9 cellular contexts compared by ENCODE assay signal in the genomic region with DNA sequence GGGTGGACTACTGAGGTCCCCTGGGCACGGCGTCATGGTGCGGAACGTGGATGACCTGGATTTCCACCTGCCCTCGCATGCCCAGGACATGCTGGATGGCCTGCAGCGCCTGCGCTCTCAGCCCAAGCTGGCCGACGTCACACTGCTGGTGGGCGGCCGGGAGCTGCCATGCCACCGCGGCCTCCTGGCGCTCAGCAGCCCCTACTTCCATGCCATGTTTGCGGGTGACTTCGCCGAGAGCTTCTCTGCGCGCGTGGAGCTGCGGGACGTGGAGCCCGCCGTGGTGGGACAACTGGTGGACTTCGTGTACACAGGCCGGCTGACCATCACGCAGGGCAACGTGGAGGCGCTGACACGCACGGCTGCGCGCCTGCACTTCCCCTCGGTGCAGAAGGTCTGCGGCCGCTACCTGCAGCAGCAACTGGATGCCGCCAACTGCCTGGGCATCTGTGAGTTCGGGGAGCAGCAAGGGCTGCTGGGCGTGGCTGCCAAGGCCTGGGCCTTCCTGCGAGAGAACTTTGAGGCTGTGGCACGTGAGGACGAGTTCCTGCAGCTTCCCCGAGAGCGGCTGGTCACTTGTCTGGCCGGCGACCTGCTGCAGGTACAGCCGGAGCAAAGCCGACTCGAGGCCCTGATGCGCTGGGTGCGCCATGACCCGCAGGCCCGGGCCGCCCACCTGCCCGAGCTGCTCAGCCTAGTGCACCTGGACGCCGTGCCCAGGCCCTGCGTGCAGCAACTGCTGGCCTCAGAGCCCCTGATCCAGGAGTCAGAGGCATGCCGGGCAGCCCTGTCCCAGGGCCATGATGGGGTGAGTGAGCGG. TPM values are rescaled to one million over a fixed set of nuclear protein-coding genes. Genes with fewer than 3 reads are reported as not detected.
DNase-seq lines count a peak whose midpoint lies in the region; ATAC-seq and TF ChIP-seq lines count a peak whose summit lies in the region.
"Had no signal": no experiment of that assay in that cellular context is flagged by ENCODE, and none has a peak within 500 bp of the region (broad histone marks: within the 10 kb centered on the region; RNA-seq: fewer than 3 reads in every experiment).

No MANE protein-coding gene starts in this region.

- peaks cover 57 to 61% of the 10 kb centered on the region in 2 donors for H3K4me1 ChIP-seq in gastrocnemius medialis

- H3K4me3 ChIP-seq in coronary artery (peak overlapping the region; percentile 50), gastrocnemius medialis (peak overlapping the region in 2 of 4 donors; percentile 86 to 89)

- no peak for TF ChIP-seq EP300 in Ishikawa (IDR thresholded peaks at IDR 0.05; ENCODE audit: borderline replicate concordance)

- TF ChIP-seq POLR2A in gastrocnemius medialis (IDR thresholded peaks at IDR 0.05), result no peak

- in situ Hi-C loops in gastrocnemius medialis (cut with MboI; ENCODE audit: low sequenced_read_pairs in 4 of 4), result no loop called here

- H3K27me3 ChIP-seq in gastrocnemius medialis, result no peaks in the 10 kb centered on the region
- H3K27me3 ChIP-seq: BE2C had no signal

- H3K27ac ChIP-seq in C4-2B (peak overlapping the region; percentile 46), coronary artery (no peak overlapping the region), gastrocnemius medialis (peak overlapping the region; percentile 91 to 100 (median 98))

- intact Hi-C loops in gastrocnemius medialis (cut with DNase I; ENCODE audit: low total_unique reads), result no loop called here

- H3K36me3 ChIP-seq in gastrocnemius medialis, result peaks cover 0 to 21% of the 10 kb centered on the region in 2 donors
- H3K36me3 ChIP-seq: BE2C had no signal

- ATAC-seq in gastrocnemius medialis, result no peak

- H3K9me3 ChIP-seq in gastrocnemius medialis, result no peaks in the 10 kb centered on the region
- H3K9me3 ChIP-seq: BE2C had no signal

- TF ChIP-seq RAD21 in Ishikawa (IDR thresholded peaks at IDR 0.05; ENCODE audit: low read depth), result no peak

- TF ChIP-seq CTCF in C4-2B (conservative IDR thresholded peaks at IDR 0.05), result no peak
- no peak for TF ChIP-seq CTCF in coronary artery (IDR thresholded peaks at IDR 0.05)
- TF ChIP-seq CTCF in gastrocnemius medialis (IDR thresholded peaks at IDR 0.05 in 4 of 5, conservative IDR thresholded peaks at IDR 0.05 in 1 of 5), result no peak

- DNase-seq in coronary artery (ENCODE audit: low spot score), result no peak
- DNase-seq in gastrocnemius medialis, result no peak
- no peak for DNase-seq in activated CD4-positive, CD25-positive, alpha-beta regulatory T cell treated with anti-CD3 and anti-CD28 coated beads, Interleukin-2, amount 50 U/mL, for 72 hours
- no peak for DNase-seq in NCI-H187 treated with DMSO at 0.1 percent for 48 hours (lab: John Stamatoyannopoulos, UW)
- no peak for DNase-seq in NCI-H1694 (lab: John Stamatoyannopoulos, UW)
- DNase-seq: BE2C, NCI-H146 had no signal

TF ChIP-seq in Ishikawa, 13 proteins besides CTCF, POLR2A, EP300 and RAD21:
- 0 out of 2 replicates have a peak, but pooled peaks have one; percentile 14 for TF ChIP-seq ZBTB7A (IDR thresholded peaks at IDR 0.05; ENCODE audit: low read depth)
- no peak for TF ChIP-seq TEAD4 (IDR thresholded peaks at IDR 0.05)
- TF ChIP-seq, protein P1, sequence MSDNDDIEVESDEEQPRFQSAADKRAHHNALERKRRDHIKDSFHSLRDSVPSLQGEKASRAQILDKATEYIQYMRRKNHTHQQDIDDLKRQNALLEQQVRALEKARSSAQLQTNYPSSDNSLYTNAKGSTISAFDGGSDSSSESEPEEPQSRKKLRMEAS (IDR thresholded peaks at IDR 0.05), result no peak

RNA-seq across cellular contexts. Expression of a gene that starts 2.5 kb away (rescaled TPM):
- total RNA-seq in gastrocnemius medialis, result 100 to 1,000 TPM in 3 of 4 donors, 10 to 100 TPM in 1; 37.9 to 224 (median 142) TPM

RNA-seq across cellular contexts. Expression of a gene that starts 17.8 kb away (rescaled TPM):
- 1 to 10 TPM in 2 of 4 donors, under 1 TPM in 2; 0.46 to 3.3 (median 1.3) TPM for total RNA-seq in gastrocnemius medialis

RNA-seq across cellular contexts. Expression of a gene that starts 40.8 kb away (rescaled TPM):
- total RNA-seq in gastrocnemius medialis, result under 1 TPM in 1 of 4 donors, not detected in 3; 0.11 TPM

Comparison
In these comparisons a context has a peak if more than half of its experiments do, and no peak if none do; other contexts are left out.
1. H3K27ac ChIP-seq: peak in C4-2B (single experiment) and gastrocnemius medialis (4 of 4); none in coronary artery (0 of 2).